In genomic region chr9:85716031-85716877, GRCh38 we compare ENCODE assay signal across 8 cellular contexts. TPM values are rescaled to one million over a fixed set of nuclear protein-coding genes. Genes with fewer than 3 reads are reported as not detected.
DNase-seq lines count a peak whose midpoint lies in the region; ATAC-seq and TF ChIP-seq lines count a peak whose summit lies in the region.

No MANE protein-coding gene starts in this region.

- H3F3A ChIP-seq in SU-DHL-6 (ENCODE audit: insufficient read depth), result peaks cover 4% of the 10 kb centered on the region; the same call in 1 of the 2 replicates

- in situ Hi-C loops in gastrocnemius medialis (cut with MboI; ENCODE audit: low sequenced_read_pairs in 4 of 4), result no loop called here

- TF ChIP-seq POLR2A in gastrocnemius medialis (IDR thresholded peaks at IDR 0.05) (no peak), adrenal gland (IDR thresholded peaks at IDR 0.05) (no peak)

- no peak overlapping the region for H3K9ac ChIP-seq in SU-DHL-6 (ENCODE audit: low read length)

- DNase-seq in gastrocnemius medialis (no peak), T1000 (lab: John Stamatoyannopoulos, UW) (no peak), WERI-Rb-1 (no peak), adrenal gland (no peak)

- H3K79me2 ChIP-seq in SU-DHL-6 (ENCODE audit: insufficient read depth, low read length), result no peaks in the 10 kb centered on the region

- H3K4me3 ChIP-seq in SU-DHL-6 (ENCODE audit: insufficient read depth, low read length, poor library complexity, severe bottlenecking) (no peak overlapping the region), gastrocnemius medialis (no peak overlapping the region), WERI-Rb-1 (ENCODE audit: low read depth, low read length) (no peak overlapping the region), adrenal gland (no peak overlapping the region)

- peak; percentile 44 for TF ChIP-seq CTCF in 22Rv1 (IDR thresholded peaks at IDR 0.05)
- TF ChIP-seq CTCF in SU-DHL-6 (IDR thresholded peaks at IDR 0.05; ENCODE audit: insufficient read depth, low read length, poor library complexity, severe bottlenecking), result peak; percentile 23
- TF ChIP-seq CTCF in gastrocnemius medialis (IDR thresholded peaks at IDR 0.05 in 4 of 5, conservative IDR thresholded peaks at IDR 0.05 in 1 of 5), result peak in 1 of 5 experiments; percentile 20
- TF ChIP-seq CTCF in WERI-Rb-1 (IDR thresholded peaks at IDR 0.05; ENCODE audit: low read depth, low read length), result no peak
- TF ChIP-seq CTCF in adrenal gland (IDR thresholded peaks at IDR 0.05), result no peak

- H4K20me1 ChIP-seq in SU-DHL-6 (ENCODE audit: low read depth, low read length), result no peaks in the 10 kb centered on the region

- intact Hi-C loops in gastrocnemius medialis (cut with DNase I; ENCODE audit: low total_unique reads) (no loop called here), adrenal gland (cut with DNase I) (no loop called here)

- no peak overlapping the region for H2AFZ ChIP-seq in SU-DHL-6 (ENCODE audit: low read depth, low read length, severe bottlenecking)

- H3K27ac ChIP-seq in 22Rv1 (no peak overlapping the region), SU-DHL-6 (ENCODE audit: low read depth, low read length) (no peak overlapping the region), gastrocnemius medialis (peak overlapping the region; percentile 5 to 65 (median 50)), WERI-Rb-1 (no peak overlapping the region), adrenal gland (peak overlapping the region in 1 of 5 donors; percentile 5)

- H3K36me3 ChIP-seq in SU-DHL-6 (ENCODE audit: low read length) (no peaks in the 10 kb centered on the region), gastrocnemius medialis (no peaks in the 10 kb centered on the region), WERI-Rb-1 (peaks cover 5% of the 10 kb centered on the region; the same call in 1 of the 2 replicates), adrenal gland (replicated peaks in 1 of 2) (no peaks in the 10 kb centered on the region)

- 75 to 84% (median 81%) methylated on average over 5 of the region's 5 CpGs for whole genome bisulfite sequencing in adrenal gland, 4 donors

- H3K9me3 ChIP-seq in SU-DHL-6 (ENCODE audit: insufficient read depth, low read length), result no peaks in the 10 kb centered on the region
- no peaks in the 10 kb centered on the region for H3K9me3 ChIP-seq in gastrocnemius medialis
- H3K9me3 ChIP-seq in WERI-Rb-1 (ENCODE audit: severe bottlenecking), result no peaks in the 10 kb centered on the region
- no peaks in the 10 kb centered on the region for H3K9me3 ChIP-seq in adrenal gland (replicated peaks in 1 of 3)

- H3K4me1 ChIP-seq in gastrocnemius medialis (peaks cover 11 to 15% of the 10 kb centered on the region in 2 donors), adrenal gland (replicated peaks in 1 of 2) (no peaks in the 10 kb centered on the region)

- H3K27me3 ChIP-seq in SU-DHL-6 (ENCODE audit: low read length) (no peaks in the 10 kb centered on the region), gastrocnemius medialis (no peaks in the 10 kb centered on the region), WERI-Rb-1 (ENCODE audit: insufficient read depth, low read depth, severe bottlenecking) (no peaks in the 10 kb centered on the region), adrenal gland (no peaks in the 10 kb centered on the region)

- H3K4me2 ChIP-seq in SU-DHL-6 (ENCODE audit: low read depth, low read length, poor library complexity, severe bottlenecking), result no peak overlapping the region

- H3K9me2 ChIP-seq in SU-DHL-6 (replicated peaks; ENCODE audit: insufficient read depth, low read length), result no peaks in the 10 kb centered on the region

- peak; percentile 51 for ATAC-seq in GM18520 (IDR thresholded peaks at IDR 0.05; ENCODE audit: unreplicated experiment)
- peak; percentile 56 for ATAC-seq in HG02970 (IDR thresholded peaks at IDR 0.05; ENCODE audit: low FRiP score, unreplicated experiment)
- peak in 1 of 2 donors; percentile 20 for ATAC-seq in gastrocnemius medialis

RNA-seq across cellular contexts. Expression of gene AGTPBP1, which starts 25.5 kb away (rescaled TPM):
- 10 to 100 TPM; 24.4 to 39.7 (median 31.8) TPM for total RNA-seq in gastrocnemius medialis
- total RNA-seq in adrenal gland, result 10 to 100 TPM in 7 of 8 donors, 1 to 10 TPM in 1; 9.1 to 20.5 (median 11.7) TPM
- 10 to 100 TPM in 1 of 3 donors, 1 to 10 TPM in 2; 4.2 to 12.0 (median 5.1) TPM for polyA plus RNA-seq in adrenal gland

Comparison
In these comparisons a context has a peak if more than half of its experiments do, and no peak if none do; other contexts are left out.
1. H3K27ac ChIP-seq: peak in gastrocnemius medialis (4 of 4); none in 22Rv1 (single experiment), SU-DHL-6 (single experiment) and WERI-Rb-1 (single experiment).
2. CTCF ChIP-seq: peak in 22Rv1 (single experiment) and SU-DHL-6 (single experiment); none in WERI-Rb-1 (single experiment) and adrenal gland (0 of 6).